10 cellular contexts compared by ENCODE assay signal in genomic region chr3:125061170-125061569, GRCh38. TPM values are rescaled to one million over a fixed set of nuclear protein-coding genes. Genes with fewer than 3 reads are reported as not detected.
DNase-seq lines count a peak whose midpoint lies in the region; ATAC-seq and TF ChIP-seq lines count a peak whose summit lies in the region.
"Had no signal": no experiment of that assay in that cellular context is flagged by ENCODE, and none has a peak within 500 bp of the region (broad histone marks: within the 10 kb centered on the region; RNA-seq: fewer than 3 reads in every experiment).

No MANE protein-coding gene starts in this region.

- H2BK15ac ChIP-seq in mesenchymal stem cell (ENCODE audit: low read depth, poor library complexity, severe bottlenecking) = no peak overlapping the region

- no peak overlapping the region for H3K4me3 Mint-ChIP-seq in naive thymus-derived CD4-positive, alpha-beta T cell

- CTCF ChIA-PET in naive thymus-derived CD4-positive, alpha-beta T cell (lab: Charles Lee) = no interaction called here

- peak overlapping the region; percentile 73 to 79 for H3K18ac ChIP-seq in mesenchymal stem cell (ENCODE audit: low read depth in 1 of 2, low read length in 2 of 2)

- 24% methylated on average over 4 of the region's 4 CpGs for WGBS in esophagus muscularis mucosa
- WGBS in mesenchymal stem cell = 14% methylated on average over 4 of the region's 4 CpGs
- 55 to 57% methylated on average over 3 to 4 of the region's 4 CpGs for WGBS in transverse colon (ENCODE audit: low coverage in 1 of 2), 2 donors

- H3K36me3 Mint-ChIP-seq in naive thymus-derived CD4-positive, alpha-beta T cell = peaks cover 0 to 4% (median 0%) of the 10 kb centered on the region in 5 donors

- no peak overlapping the region for H3K23ac ChIP-seq in mesenchymal stem cell (ENCODE audit: low read length in 2 of 2)

- TF ChIP-seq CTCF in esophagus muscularis mucosa (IDR thresholded peaks at IDR 0.05) (no peak), transverse colon (IDR thresholded peaks at IDR 0.05) (no peak)

- in situ Hi-C loops in transverse colon (cut with MboI; ENCODE audit: low pct_ligation_motif_present in 1 of 4, low pct_unique_long_range_greater_than_20kb in 1 of 4, low sequenced_read_pairs in 3 of 4) = no loop called here

- H3K4me2 ChIP-seq in mesenchymal stem cell (ENCODE audit: low read length, poor library complexity, severe bottlenecking) = no peak overlapping the region

- no peak for ATAC-seq in naive thymus-derived CD4-positive, alpha-beta T cell

- TF ChIP-seq POLR2A in esophagus muscularis mucosa (IDR thresholded peaks at IDR 0.05; ENCODE audit: low read depth) = no peak
- no peak for TF ChIP-seq POLR2A in transverse colon (IDR thresholded peaks at IDR 0.05)

- H3K9me3 Mint-ChIP-seq in naive thymus-derived CD4-positive, alpha-beta T cell = no peaks in the 10 kb centered on the region

- DNase-seq in M059J (ENCODE audit: low read depth) (peak; percentile 80), esophagus muscularis mucosa (ENCODE audit: extremely low spot score) (peak; percentile 94), mesenchymal stem cell (peak; percentile 98), transverse colon (no peak), cortex of kidney (lab: John Stamatoyannopoulos, UW) (no peak), NOMO-1 treated with dmso at 0.1 percent for 144 hours (lab: John Stamatoyannopoulos, UW; ENCODE audit: unreplicated experiment) (no peak)
- DNase-seq in naive thymus-derived CD4-positive, alpha-beta T cell = no peak
- DNase-seq: dermis blood vessel endothelial cell, NCI-H1048, retina had no signal

- H3K27me3 Mint-ChIP-seq in naive thymus-derived CD4-positive, alpha-beta T cell = peaks cover 6 to 74% (median 9%) of the 10 kb centered on the region in 5 donors

- H4K8ac ChIP-seq in mesenchymal stem cell (ENCODE audit: low read length) = no peak overlapping the region

- no peaks in the 10 kb centered on the region for H3K79me1 ChIP-seq in mesenchymal stem cell (replicated peaks; ENCODE audit: low read length, poor library complexity, severe bottlenecking)

- peak overlapping the region; percentile 82 to 84 (median 84) for H3K27ac ChIP-seq in esophagus muscularis mucosa (replicated peaks in 1 of 4)
- no peak overlapping the region for H3K27ac ChIP-seq in mesenchymal stem cell (ENCODE audit: low read length, poor library complexity, severe bottlenecking)
- H3K27ac ChIP-seq in transverse colon = peak overlapping the region; percentile 59 to 84 (median 66)
- H3K27ac ChIP-seq in naive thymus-derived CD4-positive, alpha-beta T cell (ENCODE audit: low read depth, low read length) = no peak overlapping the region

- H3K4me1 ChIP-seq in esophagus muscularis mucosa (peaks cover 62 to 68% (median 63%) of the 10 kb centered on the region in 4 donors), mesenchymal stem cell (ENCODE audit: control insufficient read depth, insufficient read depth, low read depth, low read length) (peaks cover 14% of the 10 kb centered on the region), transverse colon (peaks cover 15 to 41% (median 18%) of the 10 kb centered on the region in 4 donors)
- H3K4me1 ChIP-seq in naive thymus-derived CD4-positive, alpha-beta T cell (ENCODE audit: control insufficient read depth in 2 of 2, insufficient read depth in 2 of 2, low read length in 2 of 2) = peaks cover 4 to 5% of the 10 kb centered on the region in 2 donors

- no peak overlapping the region for H3K14ac ChIP-seq in mesenchymal stem cell (ENCODE audit: low read length in 2 of 2)

- H3K4me1 Mint-ChIP-seq in naive thymus-derived CD4-positive, alpha-beta T cell = peaks cover under 1 to 16% (median 7%) of the 10 kb centered on the region in 7 donors

- peak overlapping the region; percentile 66 for H3K9ac ChIP-seq in mesenchymal stem cell (ENCODE audit: low read length)

- H3K27me3 ChIP-seq in esophagus muscularis mucosa = no peaks in the 10 kb centered on the region
- no peaks in the 10 kb centered on the region for H3K27me3 ChIP-seq in mesenchymal stem cell (ENCODE audit: control insufficient read depth in 1 of 2, insufficient read depth in 1 of 2, low read length in 2 of 2)
- peaks cover 5% of the 10 kb centered on the region for H3K27me3 ChIP-seq in transverse colon
- H3K27me3 ChIP-seq in naive thymus-derived CD4-positive, alpha-beta T cell (ENCODE audit: control insufficient read depth in 2 of 2, insufficient read depth in 2 of 2, low read length in 2 of 2) = no peaks in the 10 kb centered on the region

- peak overlapping the region; percentile 77 for H4K91ac ChIP-seq in mesenchymal stem cell (ENCODE audit: low read length)

- H2BK12ac ChIP-seq in mesenchymal stem cell (ENCODE audit: low read length in 2 of 2) = peak overlapping the region; percentile 64 to 93

- peak overlapping the region; percentile 76 to 80 for H3K4ac ChIP-seq in mesenchymal stem cell (ENCODE audit: low read depth in 1 of 2, low read length in 2 of 2)

- POLR2A ChIA-PET in naive thymus-derived CD4-positive, alpha-beta T cell (lab: Charles Lee) = no interaction called here

- H2AFZ ChIP-seq in mesenchymal stem cell (ENCODE audit: low read depth, low read length) = no peak overlapping the region

- TF ChIP-seq EP300 in esophagus muscularis mucosa (IDR thresholded peaks at IDR 0.05) = no peak
- TF ChIP-seq EP300 in transverse colon (IDR thresholded peaks at IDR 0.05; ENCODE audit: low read depth) = peak; percentile 60

- H3K36me3 ChIP-seq in esophagus muscularis mucosa (no peaks in the 10 kb centered on the region), mesenchymal stem cell (ENCODE audit: control insufficient read depth in 1 of 2, insufficient read depth in 2 of 2, low read depth in 1 of 2, low read length in 2 of 2) (no peaks in the 10 kb centered on the region), transverse colon (no peaks in the 10 kb centered on the region)
- H3K36me3 ChIP-seq in naive thymus-derived CD4-positive, alpha-beta T cell (ENCODE audit: control insufficient read depth in 2 of 3, insufficient read depth in 3 of 3, low read length in 3 of 3) = no peaks in the 10 kb centered on the region

- peak overlapping the region; percentile 5 for H2AK5ac ChIP-seq in mesenchymal stem cell (ENCODE audit: low read length, severe bottlenecking)

- no peaks in the 10 kb centered on the region for H3K9me3 ChIP-seq in esophagus muscularis mucosa
- no peaks in the 10 kb centered on the region for H3K9me3 ChIP-seq in mesenchymal stem cell (ENCODE audit: control insufficient read depth, low read length)
- H3K9me3 ChIP-seq in transverse colon = no peaks in the 10 kb centered on the region
- no peaks in the 10 kb centered on the region for H3K9me3 ChIP-seq in naive thymus-derived CD4-positive, alpha-beta T cell (ENCODE audit: control insufficient read depth in 2 of 3, low read length in 3 of 3)

- peak overlapping the region in 1 of 9 donors; percentile 19 for H3K27ac Mint-ChIP-seq in naive thymus-derived CD4-positive, alpha-beta T cell

- no peak overlapping the region for H2BK5ac ChIP-seq in mesenchymal stem cell (ENCODE audit: low read depth, low read length, poor library complexity, severe bottlenecking)

- H2BK120ac ChIP-seq in mesenchymal stem cell (ENCODE audit: low read depth, low read length) = peak overlapping the region; percentile 80

- peak overlapping the region in 3 of 4 donors; percentile 15 to 31 (median 24) for H3K4me3 ChIP-seq in esophagus muscularis mucosa
- peak overlapping the region in 1 of 2 experiments; percentile 63 for H3K4me3 ChIP-seq in mesenchymal stem cell (ENCODE audit: insufficient read depth in 1 of 2, low read depth in 1 of 2, low read length in 2 of 2)
- H3K4me3 ChIP-seq in transverse colon = no peak overlapping the region
- H3K4me3 ChIP-seq in naive thymus-derived CD4-positive, alpha-beta T cell (ENCODE audit: low read length) = no peak overlapping the region

- intact Hi-C loops in esophagus muscularis mucosa (cut with DNase I) (loop anchor here (5.0 kb wide), 1 partner anchor 81 kb away; no protein-coding TSS in a partner anchor), transverse colon (cut with DNase I; ENCODE audit: low total_unique reads) (no loop called here)
- intact Hi-C loops in naive thymus-derived CD4-positive, alpha-beta T cell (cut with micrococcal nuclease) = no loop called here

RNA-seq across cellular contexts. Expression of gene HEG1, which starts 5.4 kb away (rescaled TPM):
- 59.7 and 139 TPM in 2 replicates for total RNA-seq in M059J (2014; rRNA removed; shearing (Covaris generic))
- total RNA-seq in esophagus muscularis mucosa (10 to 100 TPM; 47.8 to 91.7 (median 76.8) TPM), transverse colon (10 to 100 TPM in 2 of 4 donors, 1 to 10 TPM in 2; 8.9 to 97.3 (median 10.6) TPM)
- polyA plus RNA-seq in mesenchymal stem cell (2013, experiment 1 of 2) = 134 TPM
- polyA plus RNA-seq in mesenchymal stem cell (2013, experiment 2 of 2) = 130 TPM
- 10 to 100 TPM; 16.9 to 45.4 (median 20.0) TPM for total RNA-seq in naive thymus-derived CD4-positive, alpha-beta T cell
- 1 to 10 TPM; 2.1 to 5.4 TPM for polyA plus RNA-seq in naive thymus-derived CD4-positive, alpha-beta T cell

Comparison
In these comparisons a context has a peak if more than half of its experiments do, and no peak if none do; other contexts are left out.
1. DNase-seq: peak in M059J (single experiment), esophagus muscularis mucosa (single experiment) and mesenchymal stem cell (single experiment); none in transverse colon (single experiment), naive thymus-derived CD4-positive, alpha-beta T cell (0 of 9), cortex of kidney (single experiment) and NOMO-1 treated with dmso at 0.1 percent for 144 hours (single experiment).
2. H3K27ac ChIP-seq: peak in esophagus muscularis mucosa (4 of 4) and transverse colon (4 of 4); none in mesenchymal stem cell (single experiment) and naive thymus-derived CD4-positive, alpha-beta T cell (single experiment).
3. H3K4me3 ChIP-seq: peak in esophagus muscularis mucosa (3 of 4); none in transverse colon (0 of 4) and naive thymus-derived CD4-positive, alpha-beta T cell (single experiment).